ENCODE assay signal across 10 cellular contexts in genomic region chr12:32444895-32445294, GRCh38. TPM values are rescaled to one million over a fixed set of nuclear protein-coding genes. Genes with fewer than 3 reads are reported as not detected.
A peak's percentile ranks its signal among the peaks of the same experiment; 100 is the strongest.
DNase-seq lines count a peak whose midpoint lies in the region; ATAC-seq, FAIRE-seq and TF ChIP-seq lines count a peak whose summit lies in the region.
"Had no signal": no experiment of that assay in that cellular context is flagged by ENCODE, and none has a peak within 500 bp of the region (broad histone marks: within the 10 kb centered on the region; RNA-seq: fewer than 3 reads in every experiment).

No MANE protein-coding gene starts in this region.

- DNase-seq in DMS53 treated with DMSO at 0.1 percent for 48 hours (lab: John Stamatoyannopoulos, UW; ENCODE audit: unreplicated experiment) (peak; percentile 66), M059J (ENCODE audit: low read depth) (peak; percentile 92), astrocyte of the hippocampus (ENCODE audit: low read depth, low spot score) (peak; percentile 90), HepG2 (ENCODE audit: low spot score) (peak; percentile 85), NK-92 (lab: John Stamatoyannopoulos, UW; ENCODE audit: unreplicated experiment) (no peak), NCI-H1092 treated with DMSO at 0.1 percent for 48 hours (lab: John Stamatoyannopoulos, UW) (no peak)
- DNase-seq: activated gamma-delta T cell treated with Interleukin-2 at 50 U/mL for 16 hours had no signal

- TF ChIP-seq RAD21 in HepG2 (CRISPR knock-in tag; IDR thresholded peaks at IDR 0.05), result no peak

- intact Hi-C loops in HepG2 (cut with micrococcal nuclease; ENCODE audit: unreplicated experiment), result no loop called here

- POLR2A ChIA-PET in HepG2 (lab: Yijun Ruan, JAX), result no interaction called here

- WGBS in HepG2 (ENCODE audit: low lambda C conversion rate), result 12% methylated on average over 2 of the region's 2 CpGs

- no peaks in the 10 kb centered on the region for H3K27me3 ChIP-seq in HepG2 (ENCODE audit: control insufficient read depth in 1 of 2, insufficient read depth in 2 of 2, low read length in 2 of 2)

- H3K4me1 ChIP-seq in HepG2 (ENCODE audit: insufficient read depth, low read length), result peaks cover 34% of the 10 kb centered on the region

- H4K20me1 ChIP-seq in HepG2 (ENCODE audit: insufficient read depth, low read length), result no peaks in the 10 kb centered on the region

- CTCF ChIA-PET in HepG2 (lab: Yijun Ruan, JAX; ENCODE audit: low intra/inter-chr PET ratio, low total read pairs), result no interaction called here

- TF ChIP-seq POLR2A in HepG2 (IDR thresholded peaks at IDR 0.05; ENCODE audit: insufficient read depth in 1 of 2, low read depth in 2 of 2, low read length in 2 of 2), result no peak

- TF ChIP-seq CTCF in HepG2 (CRISPR knock-in tag; IDR thresholded peaks at IDR 0.05), result no peak

- TF ChIP-seq EP300 in HepG2 (IDR thresholded peaks at IDR 0.05; ENCODE audit: low read depth in 2 of 2, low read length in 2 of 2), result peak in 1 of 2 experiments; percentile 41; a peak in 1 of 4 replicates
- TF ChIP-seq EP300 in HepG2 (CRISPR knock-in tag; IDR thresholded peaks at IDR 0.05; ENCODE audit: borderline replicate concordance), result no peak

- H3K79me2 ChIP-seq in HepG2 (ENCODE audit: insufficient read depth, low read length), result no peaks in the 10 kb centered on the region

- ATAC-seq in HepG2 (no peak; the same call in 2 of the 3 replicates), HG03025 (IDR thresholded peaks at IDR 0.05; ENCODE audit: low FRiP score, unreplicated experiment) (no peak), GM21390 (IDR thresholded peaks at IDR 0.05; ENCODE audit: unreplicated experiment) (no peak)
- ATAC-seq: natural killer cell treated with Interleukin-12 subunit alpha and Interleukin-12 subunit beta and Interleukin-15 and Interleukin-18, amount 100 ng/mL, for 72 hours had no signal

- H3K4me2 ChIP-seq in HepG2 (ENCODE audit: low read depth, low read length), result no peak overlapping the region

- no peak overlapping the region for H3K4me3 ChIP-seq in HepG2 (replicated peaks in 1 of 3; ENCODE audit: insufficient read depth in 1 of 3, low read depth in 2 of 3, low read length in 3 of 3)

- no peaks in the 10 kb centered on the region for H3K36me3 ChIP-seq in HepG2 (replicated peaks in 1 of 2; ENCODE audit: control insufficient read depth in 1 of 2, insufficient read depth in 2 of 2, low read length in 2 of 2)

- in situ Hi-C loops in HepG2 (cut with HindIII; ENCODE audit: extremely low pct_ligation_motif_present, low pct_unique_long_range_greater_than_20kb), result no loop called here

- no peak overlapping the region for H3K9ac ChIP-seq in HepG2 (ENCODE audit: insufficient read depth, low read depth, low read length)

- H3K27ac ChIP-seq in HepG2 (ENCODE audit: extremely low read length, insufficient read depth, low read length), result no peak overlapping the region

- H3K9me3 ChIP-seq in HepG2 (ENCODE audit: low read length), result no peaks in the 10 kb centered on the region

- BruUV-seq in HepG2 (replicated peaks; lab: Mats Ljungman, UMichigan), result no TSS peak

- H2AFZ ChIP-seq in HepG2 (ENCODE audit: low read length), result no peak overlapping the region

- peak; percentile 47 for FAIRE-seq in HepG2 (lab: Jason Lieb, UNC)

TF ChIP-seq in HepG2, 621 proteins besides CTCF, POLR2A, EP300 and RAD21 (continues in another document):
- no peak for TF ChIP-seq NFATC3 (CRISPR knock-in tag; IDR thresholded peaks at IDR 0.05)
- TF ChIP-seq HOXA9 (CRISPR knock-in tag; IDR thresholded peaks at IDR 0.05; ENCODE audit: borderline replicate concordance), result no peak
- no peak for TF ChIP-seq ZNF430 (CRISPR knock-in tag; IDR thresholded peaks at IDR 0.05)
- no peak for TF ChIP-seq ZNF768 (CRISPR knock-in tag; IDR thresholded peaks at IDR 0.05)
- TF ChIP-seq ZNF264 (CRISPR knock-in tag; IDR thresholded peaks at IDR 0.05), result no peak
- TF ChIP-seq NFIC (IDR thresholded peaks at IDR 0.05; ENCODE audit: low read length), result peak; percentile 83
- TF ChIP-seq ZMYM2 (CRISPR knock-in tag; IDR thresholded peaks at IDR 0.05), result no peak
- no peak for TF ChIP-seq ZNF562 (CRISPR knock-in tag; IDR thresholded peaks at IDR 0.05; ENCODE audit: borderline replicate concordance)
- no peak for TF ChIP-seq ZNF296 (CRISPR knock-in tag; conservative IDR thresholded peaks at IDR 0.05)
- no peak for TF ChIP-seq NCOA5 (CRISPR knock-in tag; IDR thresholded peaks at IDR 0.05)
- no peak for TF ChIP-seq ZNF720 (CRISPR knock-in tag; IDR thresholded peaks at IDR 0.05)
- TF ChIP-seq ZNF318 (CRISPR knock-in tag; IDR thresholded peaks at IDR 0.05), result no peak
- TF ChIP-seq KLF12 (CRISPR knock-in tag; IDR thresholded peaks at IDR 0.05; ENCODE audit: borderline replicate concordance), result no peak
- no peak for TF ChIP-seq SRY (CRISPR knock-in tag; IDR thresholded peaks at IDR 0.05)

RNA-seq across cellular contexts. Expression of gene FGD4, which starts 45.5 kb away (rescaled TPM):
- 0.59 and 3.0 TPM in 2 replicates for total RNA-seq in M059J (2014; rRNA removed; shearing (Covaris generic))
- total RNA-seq in HepG2 (2016; rRNA removed; fragmentation: Illumina TruSeq; extraction: Trizol), result 4.6 and 5.3 TPM in 2 replicates
- 9.9 and 11.4 TPM in 2 replicates for total RNA-seq in HepG2 (2016; cell fraction: cytosol; rRNA removed; fragmentation: Illumina TruSeq; extraction: Trizol; ENCODE audit: low read depth)
- total RNA-seq in HepG2 (2016; cell fraction: insoluble cytoplasmic fraction; rRNA removed; fragmentation: Illumina TruSeq; extraction: Trizol), result 4.6 and 5.5 TPM in 2 replicates
- 4.0 and 5.2 TPM in 2 replicates for total RNA-seq in HepG2 (2016; cell fraction: membrane; rRNA removed; fragmentation: Illumina TruSeq; extraction: Trizol)
- total RNA-seq in HepG2 (2016; cell fraction: nucleus; rRNA removed; fragmentation: Illumina TruSeq; extraction: Trizol), result 7.1 and 8.1 TPM in 2 replicates
- polyA plus RNA-seq in HepG2 (2011; rRNA removed), result 4.7 and 6.6 TPM in 2 replicates
- polyA plus RNA-seq in HepG2 (2011; cell fraction: cytosol; rRNA removed), result 2.0 and 2.4 TPM in 2 replicates
- 6.0 and 6.1 TPM in 2 replicates for polyA plus RNA-seq in HepG2 (2011; cell fraction: nucleus; rRNA removed)
- polyA plus RNA-seq in HepG2 (2012), result 4.3 and 6.2 TPM in 2 replicates
- polyA plus RNA-seq in HepG2 (2016; cell fraction: cytosol; fragmentation: Illumina TruSeq; extraction: Trizol; ENCODE audit: low read depth), result 0.24 and 0.28 TPM in 2 replicates
- 1.4 and 2.2 TPM in 2 replicates for polyA plus RNA-seq in HepG2 (2016; cell fraction: insoluble cytoplasmic fraction; fragmentation: Illumina TruSeq; extraction: Trizol; ENCODE audit: low read depth)
- 0.51 and 0.76 TPM in 2 replicates for polyA plus RNA-seq in HepG2 (2016; cell fraction: membrane; fragmentation: Illumina TruSeq; extraction: Trizol; ENCODE audit: low read depth)
- polyA plus RNA-seq in HepG2 (2016; cell fraction: nucleus; fragmentation: Illumina TruSeq; extraction: Trizol; ENCODE audit: insufficient read depth, low read depth), result 2.9 and 3.8 TPM in 2 replicates
- polyA minus RNA-seq in HepG2 (2011; rRNA and poly(A)+ RNA removed; ENCODE audit: low replicate concordance), result 6.9 and 9.3 TPM in 2 replicates
- polyA minus RNA-seq in HepG2 (2011; cell fraction: cytosol; rRNA and poly(A)+ RNA removed), result 13.8 and 18.8 TPM in 2 replicates
- polyA minus RNA-seq in HepG2 (2011; cell fraction: nucleus; rRNA and poly(A)+ RNA removed), result 42.7 and 45.4 TPM in 2 replicates

Comparison
In these comparisons a context has a peak if more than half of its experiments do, and no peak if none do; other contexts are left out.
1. DNase-seq: peak in DMS53 treated with DMSO at 0.1 percent for 48 hours (single experiment), M059J (single experiment), astrocyte of the hippocampus (single experiment) and HepG2 (single experiment); none in NK-92 (single experiment) and NCI-H1092 treated with DMSO at 0.1 percent for 48 hours (single experiment).